ENCODE assay signal across 33 cellular contexts in genomic region chr7:5324961-5325360, GRCh38.
"Had no signal": no experiment of that assay in that cellular context is flagged by ENCODE, and none has a peak within 500 bp of the region (broad histone marks: within the 10 kb centered on the region; RNA-seq: fewer than 3 reads in every experiment).

No MANE protein-coding gene starts in this region.

- H3K27me3 ChIP-seq: brain microvascular endothelial cell, MG63, SJSA1 had no signal

- H3K9me3 ChIP-seq: MG63, SJSA1 had no signal

- H3K9me3 Mint-ChIP-seq: activated naive CD8-positive, alpha-beta T cell treated with anti-CD3 and anti-CD28 coated beads for 36 hours; activated T-cell treated with anti-CD3 and anti-CD28 coated beads, Interleukin-2, amount 50 U/mL, for 72 hours; activated T-helper 17 cell treated with anti-CD3 and anti-CD28 coated beads, Interleukin-2, amount 50 U/mL, for 72 hours; T-cell had no signal

- H3K27ac Mint-ChIP-seq: activated CD8-positive, alpha-beta T cell treated with anti-CD3 and anti-CD28 coated beads for 36 hours; activated naive CD8-positive, alpha-beta T cell treated with anti-CD3 and anti-CD28 coated beads for 36 hours; activated T-cell treated with anti-CD3 and anti-CD28 coated beads, Interleukin-2, amount 50 U/mL, for 72 hours; activated T-helper 17 cell treated with anti-CD3 and anti-CD28 coated beads, Interleukin-2, amount 50 U/mL, for 72 hours; T-cell; T-helper 17 cell had no signal

- H3K27me3 Mint-ChIP-seq: activated CD8-positive, alpha-beta T cell treated with anti-CD3 and anti-CD28 coated beads for 36 hours; activated naive CD8-positive, alpha-beta T cell treated with anti-CD3 and anti-CD28 coated beads for 36 hours; activated T-helper 17 cell treated with anti-CD3 and anti-CD28 coated beads, Interleukin-2, amount 50 U/mL, for 72 hours; T-cell; T-helper 17 cell had no signal

- H3K4me3 Mint-ChIP-seq: activated CD8-positive, alpha-beta T cell treated with anti-CD3 and anti-CD28 coated beads for 36 hours; activated naive CD8-positive, alpha-beta T cell treated with anti-CD3 and anti-CD28 coated beads for 36 hours; activated T-cell treated with anti-CD3 and anti-CD28 coated beads, Interleukin-2, amount 50 U/mL, for 72 hours; activated T-helper 17 cell treated with anti-CD3 and anti-CD28 coated beads, Interleukin-2, amount 50 U/mL, for 72 hours; T-cell; T-helper 17 cell had no signal

- H3K4me3 ChIP-seq: MG63, SJSA1 had no signal

- H3K27ac ChIP-seq: brain microvascular endothelial cell, SJSA1, VCaP had no signal

- DNase-seq: activated CD4-positive, alpha-beta T cell treated with anti-CD3 and anti-CD28 coated beads for 1 hour; activated CD4-positive, alpha-beta T cell treated with anti-CD3 and anti-CD28 coated beads for 48 hours; activated CD4-positive, alpha-beta T cell treated with anti-CD3 and anti-CD28 coated beads, Interleukin-2, amount 50 U/mL, for 4 hours; activated CD4-positive, CD25-positive, alpha-beta regulatory T cell; activated CD8-positive, alpha-beta T cell treated with anti-CD3 and anti-CD28 coated beads for 36 hours; activated effector memory CD4-positive, alpha-beta T cell treated with anti-CD3 and anti-CD28 coated beads, Interleukin-2, amount 50 U/mL, for 16 hours; activated naive CD4-positive, alpha-beta T cell; activated naive CD4-positive, alpha-beta T cell treated with anti-CD3 and anti-CD28 coated beads, Interleukin-2, amount 50 U/mL, for 16 hours; activated naive CD8-positive, alpha-beta T cell treated with anti-CD3 and anti-CD28 coated beads for 36 hours; activated T-cell treated with anti-CD3 and anti-CD28 coated beads, Interleukin-2, amount 50 U/mL, for 1 hour; activated T-cell treated with anti-CD3 and anti-CD28 coated beads, Interleukin-2, amount 50 U/mL, for 72 hours; amniotic stem cell; aorta; brain microvascular endothelial cell; Kasumi-1; KG1; MG63; NCI-H1048; NCI-H1105 treated with DMSO at 0.1 percent for 48 hours; NCI-H1436; NCI-H1694; NCI-H1930; NCI-H2081 treated with DMSO at 0.1 percent for 48 hours; NCI-H345; NCI-H524 treated with DMSO at 0.1 percent for 48 hours; SHP77 treated with DMSO at 0.1 percent for 48 hours; T-cell; T-helper 17 cell had no signal

- ATAC-seq: activated CD8-positive, alpha-beta T cell treated with anti-CD3 and anti-CD28 coated beads for 36 hours; activated T-cell treated with anti-CD3 and anti-CD28 coated beads, Interleukin-2, amount 50 U/mL, for 72 hours; activated T-helper 17 cell treated with anti-CD3 and anti-CD28 coated beads, Interleukin-2, amount 50 U/mL, for 72 hours; Panc1; SK-N-SH treated with all-trans-retinoic acid at 6 μM for 48 hours; T-cell; T-helper 17 cell had no signal

- H3K4me1 Mint-ChIP-seq: activated T-helper 17 cell treated with anti-CD3 and anti-CD28 coated beads, Interleukin-2, amount 50 U/mL, for 72 hours had no signal
